ENCODE assay signal across 8 cellular contexts in the genomic region with DNA sequence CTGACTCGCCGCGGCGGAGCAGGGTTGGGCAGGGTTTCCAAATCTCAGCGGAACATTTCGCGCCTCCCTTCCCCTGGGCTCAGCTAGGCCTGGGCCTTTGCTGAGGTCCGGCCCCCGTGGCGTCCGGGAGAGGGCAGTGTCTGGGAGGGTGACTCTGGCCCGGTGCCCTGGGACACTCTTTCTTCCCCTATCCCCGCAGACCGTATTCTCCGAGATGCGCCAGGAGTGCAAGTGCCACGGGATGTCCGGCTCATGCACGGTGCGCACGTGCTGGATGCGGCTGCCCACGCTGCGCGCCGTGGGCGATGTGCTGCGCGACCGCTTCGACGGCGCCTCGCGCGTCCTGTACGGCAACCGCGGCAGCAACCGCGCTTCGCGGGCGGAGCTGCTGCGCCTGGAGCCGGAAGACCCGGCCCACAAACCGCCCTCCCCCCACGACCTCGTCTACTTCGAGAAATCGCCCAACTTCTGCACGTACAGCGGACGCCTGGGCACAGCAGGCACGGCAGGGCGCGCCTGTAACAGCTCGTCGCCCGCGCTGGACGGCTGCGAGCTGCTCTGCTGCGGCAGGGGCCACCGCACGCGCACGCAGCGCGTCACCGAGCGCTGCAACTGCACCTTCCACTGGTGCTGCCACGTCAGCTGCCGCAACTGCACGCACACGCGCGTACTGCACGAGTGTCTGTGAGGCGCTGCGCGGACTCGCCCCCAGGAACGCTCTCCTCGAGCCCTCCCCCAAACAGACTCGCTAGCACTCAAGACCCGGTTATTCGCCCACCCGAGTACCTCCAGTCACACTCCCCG. TPM values are rescaled to one million over a fixed set of nuclear protein-coding genes. Genes with fewer than 3 reads are reported as not detected.
DNase-seq lines count a peak whose midpoint lies in the region; ATAC-seq, FAIRE-seq and TF ChIP-seq lines count a peak whose summit lies in the region.
"Had no signal": no experiment of that assay in that cellular context is flagged by ENCODE, and none has a peak within 500 bp of the region (broad histone marks: within the 10 kb centered on the region; RNA-seq: fewer than 3 reads in every experiment).

No MANE protein-coding gene starts in this region.

- no peak overlapping the region for H3K27ac Mint-ChIP-seq in H9

- H3K9me3 ChIP-seq in H9 (ENCODE audit: control insufficient read depth, low read depth, low read length) = no peaks in the 10 kb centered on the region
- H3K9me3 ChIP-seq in pancreas = no peaks in the 10 kb centered on the region

- intact Hi-C loops in pancreas (cut with DNase I) = no loop called here

- H4K91ac ChIP-seq in H9 (ENCODE audit: insufficient read length, low read depth, low read length) = no peak overlapping the region

- H4K20me1 ChIP-seq in H9 (ENCODE audit: control insufficient read depth, insufficient read depth, insufficient read length) = no peaks in the 10 kb centered on the region

- H3K36me3 ChIP-seq in pancreas = no peaks in the 10 kb centered on the region

- H3K4me3 Mint-ChIP-seq in H9 = peak overlapping the region; percentile 49 to 75

- peaks cover 88% of the 10 kb centered on the region for H3K27me3 ChIP-seq in H9 (ENCODE audit: insufficient read depth, low read length)
- peaks cover 0 to 27% (median 3%) of the 10 kb centered on the region in 4 donors for H3K27me3 ChIP-seq in pancreas

- no peak overlapping the region for H3K23ac ChIP-seq in H9 (ENCODE audit: insufficient read length, low read depth, low read length)

- no peaks in the 10 kb centered on the region for H3K79me2 ChIP-seq in H9 (ENCODE audit: insufficient read depth, low read length)

- peak; percentile 13 to 46 (median 40) for ATAC-seq in pancreas

- H2BK120ac ChIP-seq in H9 (ENCODE audit: low read depth, low read length, poor library complexity, severe bottlenecking) = no peak overlapping the region

- H2BK5ac ChIP-seq in H9 (ENCODE audit: insufficient read length, low read length) = no peak overlapping the region

- H3K23me2 ChIP-seq in H9 (ENCODE audit: insufficient read length, low read depth, low read length, poor library complexity, severe bottlenecking) = peaks cover 15% of the 10 kb centered on the region

- no peak overlapping the region for H3K4ac ChIP-seq in H9 (ENCODE audit: low read depth, low read length)

- no CpG with 5 or more reads among the region's 91 CpGs for WGBS in H9 (ENCODE audit: extremely low coverage, insufficient read length, low lambda C conversion rate)
- WGBS in pancreas, 2 donors = 6 to 7% methylated on average over 88 to 91 of the region's 91 CpGs

- H3K14ac ChIP-seq in H9 (ENCODE audit: insufficient read depth, low read length) = no peak overlapping the region

- no peaks in the 10 kb centered on the region; a peak in 1 of 7 replicates for H3K36me3 Mint-ChIP-seq in H9 (ENCODE audit: insufficient read depth in 1 of 3, low read depth in 3 of 3)

- peaks cover 99% of the 10 kb centered on the region for H3K27me3 Mint-ChIP-seq in H9 (ENCODE audit: low read depth)

- no peak overlapping the region for H2BK12ac ChIP-seq in H9 (ENCODE audit: insufficient read length, low read depth, low read length)

- H3K18ac ChIP-seq in H9 (ENCODE audit: insufficient read length, low read depth, low read length) = no peak overlapping the region

- no peaks in the 10 kb centered on the region; the same call in 1 of the 2 replicates for H3K4me1 ChIP-seq in H9 (ENCODE audit: insufficient read depth, low read length)
- H3K4me1 ChIP-seq in pancreas = peaks cover 12 to 25% (median 24%) of the 10 kb centered on the region in 3 donors

- TF ChIP-seq CTCF in H9 (conservative IDR thresholded peaks at IDR 0.05) (peak; percentile 51), WI38 (IDR thresholded peaks at IDR 0.05; ENCODE audit: low read depth, low read length) (no peak), pancreas (IDR thresholded peaks at IDR 0.05) (no peak)

- TF ChIP-seq POLR2A in erythroblast (IDR thresholded peaks at IDR 0.05; ENCODE audit: low read length) = no peak

- DNase-seq in H9 = no peak
- DNase-seq in erythroblast (lab: John Stamatoyannopoulos, UW) = peak; percentile 24 to 34
- DNase-seq in pancreas = peak in 3 of 6 donors; percentile 46 to 67 (median 63)
- no peak for DNase-seq in NK-92 (lab: John Stamatoyannopoulos, UW; ENCODE audit: unreplicated experiment)
- DNase-seq in NCI-H1105 treated with DMSO at 0.1 percent for 48 hours (lab: John Stamatoyannopoulos, UW) = no peak
- DNase-seq in frontal cortex (ENCODE audit: low spot score in 2 of 2) = no peak

- H2BK20ac ChIP-seq in H9 (ENCODE audit: low read depth, low read length, poor library complexity, severe bottlenecking) = no peak overlapping the region

- H3K9me3 Mint-ChIP-seq in H9 = peaks cover 3 to 9% of the 10 kb centered on the region in 2 experiments; a peak in 4 of 5 replicates

- H3K9ac ChIP-seq in H9 (ENCODE audit: extremely low read depth, insufficient read length, low read length) = no peak overlapping the region

- H4K8ac ChIP-seq in H9 (replicated peaks; ENCODE audit: insufficient read length, low read depth, low read length) = no peak overlapping the region

- H3T11ph ChIP-seq in H9 (ENCODE audit: low read length) = no peak overlapping the region

- no peak overlapping the region for H2BK15ac ChIP-seq in H9 (ENCODE audit: low read depth, low read length)

- no peak overlapping the region for H2AK5ac ChIP-seq in H9 (ENCODE audit: insufficient read length, low read length)

- H3K79me1 ChIP-seq in H9 (ENCODE audit: insufficient read depth, low read depth, low read length, poor library complexity, severe bottlenecking) = no peaks in the 10 kb centered on the region

- no peak overlapping the region for H3K56ac ChIP-seq in H9 (ENCODE audit: insufficient read length, low read depth, low read length)

- FAIRE-seq in pancreas (lab: Jason Lieb, UNC) (no peak), frontal cortex (lab: Jason Lieb, UNC) (no peak)

- peaks cover 25 to 49% of the 10 kb centered on the region in 2 experiments for H3K4me1 Mint-ChIP-seq in H9

- H4K5ac ChIP-seq in H9 (ENCODE audit: insufficient read length, low read depth, low read length) = no peak overlapping the region

- peak overlapping the region; percentile 30 for H3K4me2 ChIP-seq in H9 (ENCODE audit: insufficient read depth, insufficient read length, low read length)

- H3K4me3 ChIP-seq in WI38 (ENCODE audit: low read depth, low read length) (peak overlapping the region; percentile 16; the same call in 1 of the 2 replicates), pancreas (peak overlapping the region in 2 of 4 donors; percentile 8 to 39)

- H3K27ac ChIP-seq in H9 (ENCODE audit: insufficient read length, low read depth, low read length) (no peak overlapping the region), pancreas (no peak overlapping the region)

- no peak overlapping the region for H2AFZ ChIP-seq in H9 (ENCODE audit: low read length)

RNA-seq across cellular contexts. Expression of a gene that starts 3.0 kb away (rescaled TPM):
- total RNA-seq in H9 (2021) = not detected in 2 replicates
- total RNA-seq in pancreas = not detected
- not detected for polyA plus RNA-seq in pancreas
- total RNA-seq in frontal cortex = not detected
- total RNA-seq: myocyte had no signal

RNA-seq across cellular contexts. Expression of a gene that starts 9.6 kb away (rescaled TPM):
- 0.37 and 0.53 TPM in 2 replicates for total RNA-seq in H9 (2021)
- under 1 TPM in 5 of 6 donors, not detected in 1; 0.08 to 0.31 (median 0.12) TPM for total RNA-seq in pancreas
- under 1 TPM; 0.34 to 0.59 TPM for polyA plus RNA-seq in pancreas
- 3.7 TPM for total RNA-seq in frontal cortex

RNA-seq across cellular contexts. Expression of a gene that starts 18.0 kb away (rescaled TPM):
- total RNA-seq in H9 (2021) = 0.35 and 0.39 TPM in 2 replicates
- under 1 TPM in 3 of 6 donors, not detected in 3; 0.03 to 0.09 (median 0.06) TPM for total RNA-seq in pancreas
- polyA plus RNA-seq in pancreas = under 1 TPM; 0.04 to 0.12 TPM
- total RNA-seq in frontal cortex = 14.7 TPM

RNA-seq across cellular contexts. Expression of a gene that starts 23.9 kb away (rescaled TPM):
- total RNA-seq in H9 (2021) (254 and 263 TPM in 2 replicates), pancreas (10 to 100 TPM; 45.1 to 96.0 (median 61.7) TPM), frontal cortex (67.7 TPM)
- polyA plus RNA-seq in pancreas = 10 to 100 TPM; 29.5 to 42.1 TPM

RNA-seq across cellular contexts. Expression of a gene that starts 37.4 kb away (rescaled TPM):
- total RNA-seq in H9 (2021) = 34.8 and 36.7 TPM in 2 replicates
- total RNA-seq in pancreas = 10 to 100 TPM; 18.2 to 29.8 (median 24.1) TPM
- polyA plus RNA-seq in pancreas = 10 to 100 TPM; 27.7 to 33.4 TPM
- 29.3 TPM for total RNA-seq in frontal cortex

Comparison
In these comparisons a context has a peak if more than half of its experiments do, and no peak if none do; other contexts are left out.
1. DNase-seq: peak in erythroblast (2 of 2); none in H9 (single experiment), NK-92 (single experiment), NCI-H1105 treated with DMSO at 0.1 percent for 48 hours (single experiment) and frontal cortex (0 of 2).
2. RNA of a gene that starts 18.0 kb away (total RNA-seq): 14.7 TPM in frontal cortex (single experiment); 0.35 to 0.39 TPM in H9 and 0.03 to 0.09 TPM in pancreas; every median in the first group is over 10 times any median in the second.